ENCODE assay signal across 4 cellular contexts in genomic region chr1:154147510-154147909, GRCh38. TPM values are rescaled to one million over a fixed set of nuclear protein-coding genes. Genes with fewer than 3 reads are reported as not detected.
"Had no signal": no experiment of that assay in that cellular context is flagged by ENCODE, and none has a peak within 500 bp of the region (broad histone marks: within the 10 kb centered on the region; RNA-seq: fewer than 3 reads in every experiment).

No MANE protein-coding gene starts in this region.

RNA-seq across cellular contexts. Expression of gene NUP210L, which starts 7.4 kb away (rescaled TPM):
- total RNA-seq: HT-29, HT1080 had no signal
- polyA plus RNA-seq: IgD-negative memory B cell had no signal

RNA-seq across cellular contexts. Expression of gene CFAP141, which starts 58.6 kb away (rescaled TPM):
- total RNA-seq: HT-29, HT1080, IMR-90 had no signal
- polyA plus RNA-seq: IgD-negative memory B cell, IMR-90 had no signal
